8 cellular contexts compared by ENCODE assay signal in genomic region chr21:45439171-45439872, GRCh38. TPM values are rescaled to one million over a fixed set of nuclear protein-coding genes. Genes with fewer than 3 reads are reported as not detected.
DNase-seq lines count a peak whose midpoint lies in the region; ATAC-seq and TF ChIP-seq lines count a peak whose summit lies in the region.

No MANE protein-coding gene starts in this region.

- H3K27ac Mint-ChIP-seq in activated T-helper 1 cell treated with anti-CD3 and anti-CD28 coated beads, Interleukin-12 subunit alpha, Interleukin-12 subunit beta, Interleukin-2, Interleukin-4 antibody, amounts not matched to agents 30 ng/mL and 10 ng/mL and 1 ng/mL, durations not matched to agents 14 hours and 24 hours and 36 hours: peak overlapping the region; percentile 18
- H3K27ac Mint-ChIP-seq in natural killer cell treated with Interleukin-12 subunit alpha and Interleukin-12 subunit beta and Interleukin-15 and Interleukin-18, amount 100 ng/mL, for 72 hours: peak overlapping the region in 1 of 2 donors; percentile 31
- H3K27ac Mint-ChIP-seq in stimulated activated naive B cell treated with anti-CD40 and anti-IgM and Interleukin-4, amounts not matched to agents 10 μg/mL and 1 μg/mL and 100 μg/mL, for 72 hours: peak overlapping the region; percentile 87

- no peaks in the 10 kb centered on the region for H3K27me3 Mint-ChIP-seq in activated T-helper 1 cell treated with anti-CD3 and anti-CD28 coated beads, Interleukin-12 subunit alpha, Interleukin-12 subunit beta, Interleukin-2, Interleukin-4 antibody, amounts not matched to agents 30 ng/mL and 10 ng/mL and 1 ng/mL, durations not matched to agents 14 hours and 24 hours and 36 hours (ENCODE audit: insufficient read depth)
- H3K27me3 Mint-ChIP-seq in natural killer cell treated with Interleukin-12 subunit alpha and Interleukin-12 subunit beta and Interleukin-15 and Interleukin-18, amount 100 ng/mL, for 72 hours: peaks cover 0 to 4% of the 10 kb centered on the region in 2 donors
- peaks cover 30 to 42% of the 10 kb centered on the region in 2 donors for H3K27me3 Mint-ChIP-seq in stimulated activated naive B cell treated with anti-CD40 and anti-IgM and Interleukin-4, amounts not matched to agents 10 μg/mL and 1 μg/mL and 100 μg/mL, for 72 hours

- no peaks in the 10 kb centered on the region for H3K36me3 ChIP-seq in fibroblast of lung (ENCODE audit: control insufficient read depth, insufficient read depth, low read length)

- no peaks in the 10 kb centered on the region for H3K79me2 ChIP-seq in fibroblast of lung (ENCODE audit: control insufficient read depth, insufficient read depth, low read length)

- H3K4me2 ChIP-seq in fibroblast of lung (ENCODE audit: extremely low read depth, insufficient read depth, low read length): peak overlapping the region; percentile 17

- no peaks in the 10 kb centered on the region for H3K36me3 Mint-ChIP-seq in activated T-helper 1 cell treated with anti-CD3 and anti-CD28 coated beads, Interleukin-12 subunit alpha, Interleukin-12 subunit beta, Interleukin-2, Interleukin-4 antibody, amounts not matched to agents 30 ng/mL and 10 ng/mL and 1 ng/mL, durations not matched to agents 14 hours and 24 hours and 36 hours (ENCODE audit: low read depth)
- no peaks in the 10 kb centered on the region for H3K36me3 Mint-ChIP-seq in natural killer cell treated with Interleukin-12 subunit alpha and Interleukin-12 subunit beta and Interleukin-15 and Interleukin-18, amount 100 ng/mL, for 72 hours
- no peaks in the 10 kb centered on the region for H3K36me3 Mint-ChIP-seq in stimulated activated naive B cell treated with anti-CD40 and anti-IgM and Interleukin-4, amounts not matched to agents 10 μg/mL and 1 μg/mL and 100 μg/mL, for 72 hours

- ATAC-seq in natural killer cell treated with Interleukin-12 subunit alpha and Interleukin-12 subunit beta and Interleukin-15 and Interleukin-18, amount 100 ng/mL, for 72 hours: peak; percentile 80 to 87
- ATAC-seq in stimulated activated naive B cell treated with anti-CD40 and anti-IgM and Interleukin-4, amounts not matched to agents 10 μg/mL and 1 μg/mL and 100 μg/mL, for 72 hours (replicated peaks): peak; percentile 92 to 93
- ATAC-seq in HG03095 (IDR thresholded peaks at IDR 0.05; ENCODE audit: unreplicated experiment): no peak

- H4K20me1 ChIP-seq in fibroblast of lung (ENCODE audit: control insufficient read depth, extremely low read depth, insufficient read depth, low read length): no peaks in the 10 kb centered on the region

- peak overlapping the region; percentile 38 for H2AFZ ChIP-seq in fibroblast of lung (ENCODE audit: low read length)

- H3K4me3 Mint-ChIP-seq in activated T-helper 1 cell treated with anti-CD3 and anti-CD28 coated beads, Interleukin-12 subunit alpha, Interleukin-12 subunit beta, Interleukin-2, Interleukin-4 antibody, amounts not matched to agents 30 ng/mL and 10 ng/mL and 1 ng/mL, durations not matched to agents 14 hours and 24 hours and 36 hours: peak overlapping the region; percentile 5
- peak overlapping the region; percentile 56 for H3K4me3 Mint-ChIP-seq in natural killer cell treated with Interleukin-12 subunit alpha and Interleukin-12 subunit beta and Interleukin-15 and Interleukin-18, amount 100 ng/mL, for 72 hours
- H3K4me3 Mint-ChIP-seq in stimulated activated naive B cell treated with anti-CD40 and anti-IgM and Interleukin-4, amounts not matched to agents 10 μg/mL and 1 μg/mL and 100 μg/mL, for 72 hours: peak overlapping the region; percentile 55 to 75

- H3K4me1 ChIP-seq in fibroblast of lung (ENCODE audit: control insufficient read depth, extremely low read depth, insufficient read depth, low read length): peaks cover 6% of the 10 kb centered on the region

- peak overlapping the region; percentile 60 for H3K9ac ChIP-seq in fibroblast of lung (ENCODE audit: insufficient read depth, low read length)

- H3K27ac ChIP-seq in fibroblast of lung (ENCODE audit: insufficient read depth, low read length): peak overlapping the region; percentile 82

- no peaks in the 10 kb centered on the region for H3K27me3 ChIP-seq in fibroblast of lung (ENCODE audit: control insufficient read depth, insufficient read depth, low read length)

- DNase-seq in ELF-1 (ENCODE audit: low read depth, low spot score): peak; percentile 96
- peak; percentile 54 for DNase-seq in HPDE6-E6E7 (ENCODE audit: extremely low spot score)
- DNase-seq in RKO (ENCODE audit: low spot score): peak; percentile 71
- peak; percentile 77 for DNase-seq in activated T-helper 1 cell treated with anti-CD3 and anti-CD28 coated beads, Interleukin-12 subunit alpha, Interleukin-12 subunit beta, Interleukin-2, Interleukin-4 antibody, amounts not matched to agents 30 ng/mL and 10 ng/mL and 1 ng/mL, durations not matched to agents 14 hours and 24 hours and 36 hours (ENCODE audit: low spot score)
- peak; percentile 83 to 95 for DNase-seq in fibroblast of lung (ENCODE audit: low read depth in 2 of 2)
- peak; percentile 75 for DNase-seq in natural killer cell treated with Interleukin-12 subunit alpha and Interleukin-12 subunit beta and Interleukin-15 and Interleukin-18, amount 100 ng/mL, for 72 hours (ENCODE audit: low spot score)
- peak; percentile 74 for DNase-seq in stimulated activated naive B cell treated with anti-CD40 and anti-IgM and Interleukin-4, amounts not matched to agents 10 μg/mL and 1 μg/mL and 100 μg/mL, for 72 hours

- H3K4me1 Mint-ChIP-seq in activated T-helper 1 cell treated with anti-CD3 and anti-CD28 coated beads, Interleukin-12 subunit alpha, Interleukin-12 subunit beta, Interleukin-2, Interleukin-4 antibody, amounts not matched to agents 30 ng/mL and 10 ng/mL and 1 ng/mL, durations not matched to agents 14 hours and 24 hours and 36 hours (ENCODE audit: low read depth): peaks cover 6% of the 10 kb centered on the region
- H3K4me1 Mint-ChIP-seq in natural killer cell treated with Interleukin-12 subunit alpha and Interleukin-12 subunit beta and Interleukin-15 and Interleukin-18, amount 100 ng/mL, for 72 hours (ENCODE audit: low read depth in 2 of 2): peaks cover 0 to 8% of the 10 kb centered on the region in 2 donors
- H3K4me1 Mint-ChIP-seq in stimulated activated naive B cell treated with anti-CD40 and anti-IgM and Interleukin-4, amounts not matched to agents 10 μg/mL and 1 μg/mL and 100 μg/mL, for 72 hours: peaks cover 3 to 17% of the 10 kb centered on the region in 2 donors

- intact Hi-C loops in activated T-helper 1 cell treated with anti-CD3 and anti-CD28 coated beads, Interleukin-12 subunit alpha, Interleukin-12 subunit beta, Interleukin-2, Interleukin-4 antibody, amounts not matched to agents 30 ng/mL and 10 ng/mL and 1 ng/mL, durations not matched to agents 14 hours and 24 hours and 36 hours (cut with micrococcal nuclease): loop anchor here (1.0 kb wide), 3 partner anchors 147 to 381 kb away; no protein-coding TSS in a partner anchor

- no peaks in the 10 kb centered on the region for H3K9me3 Mint-ChIP-seq in activated T-helper 1 cell treated with anti-CD3 and anti-CD28 coated beads, Interleukin-12 subunit alpha, Interleukin-12 subunit beta, Interleukin-2, Interleukin-4 antibody, amounts not matched to agents 30 ng/mL and 10 ng/mL and 1 ng/mL, durations not matched to agents 14 hours and 24 hours and 36 hours
- no peaks in the 10 kb centered on the region for H3K9me3 Mint-ChIP-seq in natural killer cell treated with Interleukin-12 subunit alpha and Interleukin-12 subunit beta and Interleukin-15 and Interleukin-18, amount 100 ng/mL, for 72 hours
- no peaks in the 10 kb centered on the region for H3K9me3 Mint-ChIP-seq in stimulated activated naive B cell treated with anti-CD40 and anti-IgM and Interleukin-4, amounts not matched to agents 10 μg/mL and 1 μg/mL and 100 μg/mL, for 72 hours

- H3K4me3 ChIP-seq in fibroblast of lung (replicated peaks in 1 of 4; ENCODE audit: control extremely low read depth in 1 of 4, insufficient read depth in 1 of 4, low read depth in 3 of 4, low read length in 4 of 4): peak overlapping the region in 1 of 4 experiments; percentile 39

- no peaks in the 10 kb centered on the region for H3K9me3 ChIP-seq in fibroblast of lung (ENCODE audit: control insufficient read depth, insufficient read depth, low read depth, low read length)

- peak; percentile 86 to 91 for TF ChIP-seq CTCF in fibroblast of lung (conservative IDR thresholded peaks at IDR 0.05 in 1 of 2, IDR thresholded peaks at IDR 0.05 in 1 of 2; ENCODE audit: low read depth in 1 of 2, low read length in 2 of 2)

RNA-seq across cellular contexts. Expression of gene COL18A1, which starts 34.4 kb away (rescaled TPM):
- 2.1 and 3.4 TPM in 2 replicates for total RNA-seq in activated T-helper 1 cell treated with anti-CD3 and anti-CD28 coated beads, Interleukin-12 subunit alpha, Interleukin-12 subunit beta, Interleukin-2, Interleukin-4 antibody, amounts not matched to agents 30 ng/mL and 10 ng/mL and 1 ng/mL, durations not matched to agents 14 hours and 24 hours and 36 hours
- 26.2 and 38.8 TPM in 2 replicates for total RNA-seq in fibroblast of lung
- 9.0 and 24.3 TPM in 2 replicates for polyA plus RNA-seq in fibroblast of lung
- 25.9 and 60.7 TPM in 2 replicates for polyA plus RNA-seq in fibroblast of lung (2012)
- polyA minus RNA-seq in fibroblast of lung (ENCODE audit: low replicate concordance): 10.5 and 29.1 TPM in 2 replicates
- 1 to 10 TPM in 1 of 2 donors, under 1 TPM in 1; 0.31 to 1.3 TPM for total RNA-seq in natural killer cell treated with Interleukin-12 subunit alpha and Interleukin-12 subunit beta and Interleukin-15 and Interleukin-18, amount 100 ng/mL, for 72 hours

Comparison
In these comparisons a context has a peak if more than half of its experiments do, and no peak if none do; other contexts are left out.
1. H3K4me3 Mint-ChIP-seq: peak in every context shown above with its lines; median percentile 65 in stimulated activated naive B cell treated with anti-CD40 and anti-IgM and Interleukin-4, amounts not matched to agents 10 μg/mL and 1 μg/mL and 100 μg/mL, for 72 hours; 56 in natural killer cell treated with Interleukin-12 subunit alpha and Interleukin-12 subunit beta and Interleukin-15 and Interleukin-18, amount 100 ng/mL, for 72 hours; 5 in activated T-helper 1 cell treated with anti-CD3 and anti-CD28 coated beads, Interleukin-12 subunit alpha, Interleukin-12 subunit beta, Interleukin-2, Interleukin-4 antibody, amounts not matched to agents 30 ng/mL and 10 ng/mL and 1 ng/mL, durations not matched to agents 14 hours and 24 hours and 36 hours.